Comparison of ENCODE assay signal across 35 cellular contexts in the genomic region with DNA sequence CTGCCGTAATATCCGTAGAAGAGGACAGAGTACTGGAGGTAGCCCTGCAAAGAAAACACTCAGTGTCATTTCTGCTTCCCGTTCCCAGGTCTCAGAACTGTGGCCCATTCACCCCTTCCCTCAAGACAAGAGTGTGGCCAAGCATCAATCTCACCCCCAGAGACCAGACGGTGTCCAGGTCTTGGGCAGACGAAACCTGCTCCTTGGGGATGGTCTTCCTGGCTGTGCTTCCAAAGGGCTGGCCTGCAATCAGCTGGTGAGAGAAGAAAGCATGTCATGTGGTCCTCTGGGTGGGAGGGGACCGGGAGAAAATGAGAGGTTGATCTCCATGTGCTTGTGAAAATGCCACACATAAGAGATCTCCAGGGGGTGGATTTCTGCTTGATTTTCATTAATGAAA. TPM values are rescaled to one million over a fixed set of nuclear protein-coding genes. Genes with fewer than 3 reads are reported as not detected.
"Had no signal": no experiment of that assay in that cellular context is flagged by ENCODE, and none has a peak within 500 bp of the region (broad histone marks: within the 10 kb centered on the region; RNA-seq: fewer than 3 reads in every experiment).

No MANE protein-coding gene starts in this region.

- H3K4me3 Mint-ChIP-seq: activated B cell treated with CpG ODN at 0.5 μM for 24 hours; activated CD4-positive, alpha-beta memory T cell treated with anti-CD3 and anti-CD28 coated beads for 36 hours; activated CD8-positive, alpha-beta T cell treated with anti-CD3 and anti-CD28 coated beads for 36 hours; activated naive CD4-positive, alpha-beta T cell treated with anti-CD3 and anti-CD28 coated beads for 36 hours; activated naive CD8-positive, alpha-beta T cell treated with anti-CD3 and anti-CD28 coated beads for 36 hours; activated T-cell treated with anti-CD3 and anti-CD28 coated beads, Interleukin-2, amount 50 U/mL, for 4 hours; activated T-cell treated with anti-CD3 and anti-CD28 coated beads, Interleukin-2, amount 50 U/mL, for 72 hours; activated T-helper 1 cell treated with anti-CD3 and anti-CD28 coated beads, Interleukin-12 subunit alpha, Interleukin-12 subunit beta, Interleukin-2, Interleukin-4 antibody, amounts not matched to agents 30 ng/mL and 10 ng/mL and 1 ng/mL, durations not matched to agents 14 hours and 24 hours and 36 hours; activated T-helper 17 cell treated with anti-CD3 and anti-CD28 coated beads, Interleukin-2, amount 50 U/mL, for 72 hours; T-cell; T-helper 17 cell had no signal

- H3K27ac ChIP-seq: adrenal gland, body of pancreas, brain microvascular endothelial cell, breast epithelium, VCaP had no signal

- DNase-seq: activated B cell treated with CpG ODN at 0.5 μM for 24 hours; activated CD4-positive, alpha-beta memory T cell treated with anti-CD3 and anti-CD28 coated beads for 36 hours; activated CD4-positive, alpha-beta T cell treated with anti-CD3 and anti-CD28 coated beads for 48 hours; activated CD4-positive, alpha-beta T cell treated with anti-CD3 and anti-CD28 coated beads, Interleukin-2, amount 50 U/mL, for 1 hour; activated CD4-positive, alpha-beta T cell treated with anti-CD3 and anti-CD28 coated beads, Interleukin-2, amount 50 U/mL, for 4 hours; activated CD4-positive, CD25-positive, alpha-beta regulatory T cell treated with anti-CD3 and anti-CD28 coated beads, Interleukin-2, amount 50 U/mL, for 72 hours; activated CD8-positive, alpha-beta memory T cell treated with anti-CD3 and anti-CD28 coated beads, Interleukin-2, amount 50 U/mL, for 4 hours; activated CD8-positive, alpha-beta T cell treated with anti-CD3 and anti-CD28 coated beads for 36 hours; activated effector memory CD4-positive, alpha-beta T cell treated with anti-CD3 and anti-CD28 coated beads, Interleukin-2, amount 50 U/mL, for 16 hours; activated gamma-delta T cell treated with Interleukin-2 at 50 U/mL for 16 hours; activated naive CD4-positive, alpha-beta T cell; activated naive CD4-positive, alpha-beta T cell treated with anti-CD3 and anti-CD28 coated beads for 36 hours; activated naive CD4-positive, alpha-beta T cell treated with anti-CD3 and anti-CD28 coated beads, Interleukin-2, amount 50 U/mL, for 16 hours; activated naive CD8-positive, alpha-beta T cell treated with anti-CD3 and anti-CD28 coated beads for 36 hours; activated T-cell treated with anti-CD3 and anti-CD28 coated beads for 4 hours; activated T-cell treated with anti-CD3 and anti-CD28 coated beads, Interleukin-2, amount 50 U/mL, for 1 hour; activated T-cell treated with anti-CD3 and anti-CD28 coated beads, Interleukin-2, amount 50 U/mL, for 4 hours; activated T-cell treated with anti-CD3 and anti-CD28 coated beads, Interleukin-2, amount 50 U/mL, for 72 hours; adrenal gland; amniotic stem cell; aorta; body of pancreas; brain microvascular endothelial cell; central memory CD4-positive, alpha-beta T cell; T-cell; T-helper 17 cell had no signal

- H3K36me3 Mint-ChIP-seq: activated naive CD4-positive, alpha-beta T cell treated with anti-CD3 and anti-CD28 coated beads, Interleukin-2, amount 50 U/mL, for 72 hours had no signal

- H3K27me3 Mint-ChIP-seq: activated CD4-positive, alpha-beta memory T cell treated with anti-CD3 and anti-CD28 coated beads for 36 hours; activated CD8-positive, alpha-beta T cell treated with anti-CD3 and anti-CD28 coated beads for 36 hours; activated naive CD8-positive, alpha-beta T cell treated with anti-CD3 and anti-CD28 coated beads for 36 hours had no signal

- H3K4me1 ChIP-seq: adrenal gland, body of pancreas, breast epithelium had no signal

- H3K4me3 ChIP-seq: adrenal gland, body of pancreas, breast epithelium had no signal

- ATAC-seq: activated CD8-positive, alpha-beta T cell treated with anti-CD3 and anti-CD28 coated beads for 36 hours; activated naive CD4-positive, alpha-beta T cell treated with anti-CD3 and anti-CD28 coated beads, Interleukin-2, amount 50 U/mL, for 72 hours; activated T-cell treated with anti-CD3 and anti-CD28 coated beads, Interleukin-2, amount 50 U/mL, for 4 hours; activated T-cell treated with anti-CD3 and anti-CD28 coated beads, Interleukin-2, amount 50 U/mL, for 72 hours; activated T-helper 17 cell treated with anti-CD3 and anti-CD28 coated beads, Interleukin-2, amount 50 U/mL, for 72 hours; body of pancreas; T-cell; T-helper 17 cell had no signal

- H3K9me3 Mint-ChIP-seq: activated B cell treated with CpG ODN at 0.5 μM for 24 hours; activated CD4-positive, alpha-beta memory T cell treated with anti-CD3 and anti-CD28 coated beads for 36 hours; activated CD8-positive, alpha-beta T cell treated with anti-CD3 and anti-CD28 coated beads for 36 hours; activated naive CD4-positive, alpha-beta T cell treated with anti-CD3 and anti-CD28 coated beads for 36 hours; activated naive CD4-positive, alpha-beta T cell treated with anti-CD3 and anti-CD28 coated beads, Interleukin-2, amount 50 U/mL, for 72 hours; activated naive CD8-positive, alpha-beta T cell treated with anti-CD3 and anti-CD28 coated beads for 36 hours; activated T-cell treated with anti-CD3 and anti-CD28 coated beads, Interleukin-2, amount 50 U/mL, for 4 hours; activated T-cell treated with anti-CD3 and anti-CD28 coated beads, Interleukin-2, amount 50 U/mL, for 72 hours; activated T-helper 1 cell treated with anti-CD3 and anti-CD28 coated beads, Interleukin-12 subunit alpha, Interleukin-12 subunit beta, Interleukin-2, Interleukin-4 antibody, amounts not matched to agents 30 ng/mL and 10 ng/mL and 1 ng/mL, durations not matched to agents 14 hours and 24 hours and 36 hours; activated T-helper 17 cell treated with anti-CD3 and anti-CD28 coated beads, Interleukin-2, amount 50 U/mL, for 72 hours; T-cell had no signal

- H3K36me3 ChIP-seq: adrenal gland, brain microvascular endothelial cell, breast epithelium had no signal

- H3K4me1 Mint-ChIP-seq: activated B cell treated with CpG ODN at 0.5 μM for 24 hours; activated naive CD8-positive, alpha-beta T cell treated with anti-CD3 and anti-CD28 coated beads for 36 hours; activated T-helper 17 cell treated with anti-CD3 and anti-CD28 coated beads, Interleukin-2, amount 50 U/mL, for 72 hours; T-cell had no signal

- H3K27ac Mint-ChIP-seq: activated B cell treated with CpG ODN at 0.5 μM for 24 hours; activated CD4-positive, alpha-beta memory T cell treated with anti-CD3 and anti-CD28 coated beads for 36 hours; activated CD8-positive, alpha-beta T cell treated with anti-CD3 and anti-CD28 coated beads for 36 hours; activated naive CD4-positive, alpha-beta T cell treated with anti-CD3 and anti-CD28 coated beads for 36 hours; activated naive CD4-positive, alpha-beta T cell treated with anti-CD3 and anti-CD28 coated beads, Interleukin-2, amount 50 U/mL, for 72 hours; activated naive CD8-positive, alpha-beta T cell treated with anti-CD3 and anti-CD28 coated beads for 36 hours; activated T-cell treated with anti-CD3 and anti-CD28 coated beads, Interleukin-2, amount 50 U/mL, for 72 hours; activated T-helper 1 cell treated with anti-CD3 and anti-CD28 coated beads, Interleukin-12 subunit alpha, Interleukin-12 subunit beta, Interleukin-2, Interleukin-4 antibody, amounts not matched to agents 30 ng/mL and 10 ng/mL and 1 ng/mL, durations not matched to agents 14 hours and 24 hours and 36 hours; activated T-helper 17 cell treated with anti-CD3 and anti-CD28 coated beads, Interleukin-2, amount 50 U/mL, for 72 hours; T-cell; T-helper 17 cell had no signal

- H3K27me3 ChIP-seq: adrenal gland, body of pancreas, brain microvascular endothelial cell, breast epithelium had no signal

- H3K9me3 ChIP-seq: adrenal gland, body of pancreas, breast epithelium had no signal

RNA-seq across cellular contexts. Expression of a gene that starts 15.8 kb away (rescaled TPM):
- total RNA-seq: activated B cell treated with CpG ODN at 0.5 μM for 24 hours; activated CD4-positive, alpha-beta memory T cell treated with anti-CD3 and anti-CD28 coated beads for 36 hours; activated CD8-positive, alpha-beta memory T cell treated with anti-CD3 and anti-CD28 coated beads for 36 hours; activated CD8-positive, alpha-beta T cell treated with anti-CD3 and anti-CD28 coated beads for 36 hours; activated naive CD4-positive, alpha-beta T cell treated with anti-CD3 and anti-CD28 coated beads for 36 hours; activated naive CD4-positive, alpha-beta T cell treated with anti-CD3 and anti-CD28 coated beads, Interleukin-2, amount 50 U/mL, for 72 hours; activated naive CD8-positive, alpha-beta T cell treated with anti-CD3 and anti-CD28 coated beads for 36 hours; activated T-cell treated with anti-CD3 and anti-CD28 coated beads, Interleukin-2, amount 50 U/mL, for 4 hours; activated T-cell treated with anti-CD3 and anti-CD28 coated beads, Interleukin-2, amount 50 U/mL, for 72 hours; activated T-helper 1 cell treated with anti-CD3 and anti-CD28 coated beads, Interleukin-12 subunit alpha, Interleukin-12 subunit beta, Interleukin-2, Interleukin-4 antibody, amounts not matched to agents 30 ng/mL and 10 ng/mL and 1 ng/mL, durations not matched to agents 14 hours and 24 hours and 36 hours; activated T-helper 17 cell treated with anti-CD3 and anti-CD28 coated beads, Interleukin-2, amount 50 U/mL, for 72 hours; adrenal gland; cardiac septum; T-cell; T-helper 1 cell treated with Interleukin-12 subunit alpha and Interleukin-12 subunit beta and Interleukin-4 antibody, amounts not matched to agents 30 ng/mL and 1 ng/mL, for 36 hours; T-helper 17 cell; T-helper 2 cell treated with Interferon-gamma antibody and Interleukin-4, amounts not matched to agents 100 ng/mL and 5 ng/mL, for 36 hours had no signal
- polyA plus RNA-seq: aorta had no signal
